ENCODE assay signal across 1 cellular context in the genomic region with DNA sequence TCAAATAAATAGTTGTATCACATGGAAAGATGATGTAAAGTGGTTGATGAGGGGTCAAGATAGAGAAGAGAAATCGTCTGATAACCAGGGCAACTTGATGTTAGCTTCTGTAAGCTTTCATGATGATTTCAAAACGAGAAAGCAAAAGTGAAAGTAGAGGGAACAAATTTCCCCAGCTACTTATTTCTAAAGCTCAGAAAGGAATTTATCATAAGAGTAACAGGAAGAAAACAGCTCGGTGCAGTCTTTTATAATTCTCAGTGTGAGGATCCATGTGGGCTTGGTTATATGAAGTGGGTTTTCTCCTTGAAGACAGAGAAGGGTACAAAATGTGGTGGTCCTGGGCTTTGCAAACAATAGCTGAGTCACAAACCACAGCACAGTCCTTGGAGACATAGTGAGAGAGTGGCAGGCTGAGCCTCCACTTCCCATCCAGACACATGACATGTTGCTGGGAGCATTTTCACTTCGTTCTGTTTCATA.
TF ChIP-seq lines count a peak whose summit lies in the region.

No MANE protein-coding gene starts in this region.

TF ChIP-seq in GM23338, 12 proteins besides CTCF, POLR2A, EP300 and RAD21 (continued from another document):
- TF ChIP-seq ZNF462 (CRISPR knock-in tag; IDR thresholded peaks at IDR 0.05) (no peak), EZH2 (IDR thresholded peaks at IDR 0.05; ENCODE audit: low read depth, unreplicated experiment) (no peak), ZNF114 (CRISPR knock-in tag; IDR thresholded peaks at IDR 0.05) (no peak), POLR2AphosphoS5 (IDR thresholded peaks at IDR 0.05; ENCODE audit: low read depth) (no peak), ZNF331 (CRISPR knock-in tag; IDR thresholded peaks at IDR 0.05; ENCODE audit: low read depth) (no peak), CREB1 (CRISPR knock-in tag; IDR thresholded peaks at IDR 0.05; ENCODE audit: low read depth) (no peak), NANOG (IDR thresholded peaks at IDR 0.05; ENCODE audit: borderline replicate concordance) (no peak)
- TF ChIP-seq, protein P1, sequence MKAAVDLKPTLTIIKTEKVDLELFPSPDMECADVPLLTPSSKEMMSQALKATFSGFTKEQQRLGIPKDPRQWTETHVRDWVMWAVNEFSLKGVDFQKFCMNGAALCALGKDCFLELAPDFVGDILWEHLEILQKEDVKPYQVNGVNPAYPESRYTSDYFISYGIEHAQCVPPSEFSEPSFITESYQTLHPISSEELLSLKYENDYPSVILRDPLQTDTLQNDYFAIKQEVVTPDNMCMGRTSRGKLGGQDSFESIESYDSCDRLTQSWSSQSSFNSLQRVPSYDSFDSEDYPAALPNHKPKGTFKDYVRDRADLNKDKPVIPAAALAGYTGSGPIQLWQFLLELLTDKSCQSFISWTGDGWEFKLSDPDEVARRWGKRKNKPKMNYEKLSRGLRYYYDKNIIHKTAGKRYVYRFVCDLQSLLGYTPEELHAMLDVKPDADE (IDR thresholded peaks at IDR 0.05) = no peak
